In the genomic region with DNA sequence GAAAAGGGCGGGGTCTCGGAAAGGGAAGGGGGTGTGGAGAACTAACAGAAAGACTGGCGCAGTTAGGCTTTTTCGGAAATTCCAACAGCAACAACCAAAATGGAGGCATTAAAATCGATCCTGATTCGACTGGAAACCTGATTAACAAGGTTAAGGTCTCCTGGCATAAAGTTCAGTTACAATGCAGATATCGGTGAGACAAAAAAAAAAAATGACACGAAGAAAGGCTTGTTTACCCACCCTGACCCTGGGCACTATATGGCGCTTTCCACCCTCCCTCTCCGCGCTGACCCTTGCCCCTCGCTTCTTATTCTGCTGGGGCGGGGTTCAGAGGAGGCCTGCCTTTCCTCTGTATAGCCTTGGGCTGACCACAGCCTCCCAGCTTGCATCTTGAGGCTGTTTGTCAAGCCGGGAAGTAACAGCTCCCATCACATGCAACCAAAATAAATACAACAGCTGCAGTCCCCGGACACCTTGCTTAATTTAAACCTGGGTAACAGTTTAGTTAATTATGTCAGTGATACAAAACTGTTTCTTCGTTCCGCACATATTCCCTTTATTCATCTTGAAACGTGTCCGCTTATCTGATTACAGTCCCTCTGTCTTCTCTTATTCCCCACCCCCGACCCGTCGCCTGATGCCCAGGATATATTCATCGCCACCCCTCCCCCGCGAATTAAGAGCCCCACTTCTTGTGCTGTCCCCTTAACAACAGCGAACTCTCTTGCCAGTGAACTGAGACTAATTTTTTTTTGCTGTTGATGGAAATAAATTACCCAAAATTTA, we compare ENCODE assay signal across 1 cellular context.
A peak's percentile ranks its signal among the peaks of the same experiment; 100 is the strongest.
TF ChIP-seq lines count a peak whose summit lies in the region.

No MANE protein-coding gene starts in this region.

TF ChIP-seq in K562, 482 proteins besides CTCF, POLR2A, EP300 and RAD21 (continued from another document):
- TF ChIP-seq FOXP1 (CRISPR knock-in tag; IDR thresholded peaks at IDR 0.05) (peak; percentile 80), ILF3 (IDR thresholded peaks at IDR 0.05; ENCODE audit: borderline replicate concordance) (no peak), AFF4 (CRISPR knock-in tag; IDR thresholded peaks at IDR 0.05) (peak; percentile 93), NR4A1 (CRISPR knock-in tag; IDR thresholded peaks at IDR 0.05) (no peak), NR4A1 (tag; IDR thresholded peaks at IDR 0.05) (no peak; the same call in 1 of the 2 replicates), TCFL5 (CRISPR knock-in tag; conservative IDR thresholded peaks at IDR 0.05) (no peak), SMARCC2 (IDR thresholded peaks at IDR 0.05; ENCODE audit: low read depth) (no peak), ZNF592 (IDR thresholded peaks at IDR 0.05) (peak; percentile 61), HSF4 (CRISPR knock-in tag; IDR thresholded peaks at IDR 0.05; ENCODE audit: borderline replicate concordance) (no peak)
- TF ChIP-seq, protein P1, sequence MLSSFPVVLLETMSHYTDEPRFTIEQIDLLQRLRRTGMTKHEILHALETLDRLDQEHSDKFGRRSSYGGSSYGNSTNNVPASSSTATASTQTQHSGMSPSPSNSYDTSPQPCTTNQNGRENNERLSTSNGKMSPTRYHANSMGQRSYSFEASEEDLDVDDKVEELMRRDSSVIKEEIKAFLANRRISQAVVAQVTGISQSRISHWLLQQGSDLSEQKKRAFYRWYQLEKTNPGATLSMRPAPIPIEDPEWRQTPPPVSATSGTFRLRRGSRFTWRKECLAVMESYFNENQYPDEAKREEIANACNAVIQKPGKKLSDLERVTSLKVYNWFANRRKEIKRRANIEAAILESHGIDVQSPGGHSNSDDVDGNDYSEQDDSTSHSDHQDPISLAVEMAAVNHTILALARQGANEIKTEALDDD (IDR thresholded peaks at IDR 0.05), result peak; percentile 72; the same call in 1 of the 2 replicates
TF ChIP-seq in K562: peak in this region for 110.
